In the genomic region with DNA sequence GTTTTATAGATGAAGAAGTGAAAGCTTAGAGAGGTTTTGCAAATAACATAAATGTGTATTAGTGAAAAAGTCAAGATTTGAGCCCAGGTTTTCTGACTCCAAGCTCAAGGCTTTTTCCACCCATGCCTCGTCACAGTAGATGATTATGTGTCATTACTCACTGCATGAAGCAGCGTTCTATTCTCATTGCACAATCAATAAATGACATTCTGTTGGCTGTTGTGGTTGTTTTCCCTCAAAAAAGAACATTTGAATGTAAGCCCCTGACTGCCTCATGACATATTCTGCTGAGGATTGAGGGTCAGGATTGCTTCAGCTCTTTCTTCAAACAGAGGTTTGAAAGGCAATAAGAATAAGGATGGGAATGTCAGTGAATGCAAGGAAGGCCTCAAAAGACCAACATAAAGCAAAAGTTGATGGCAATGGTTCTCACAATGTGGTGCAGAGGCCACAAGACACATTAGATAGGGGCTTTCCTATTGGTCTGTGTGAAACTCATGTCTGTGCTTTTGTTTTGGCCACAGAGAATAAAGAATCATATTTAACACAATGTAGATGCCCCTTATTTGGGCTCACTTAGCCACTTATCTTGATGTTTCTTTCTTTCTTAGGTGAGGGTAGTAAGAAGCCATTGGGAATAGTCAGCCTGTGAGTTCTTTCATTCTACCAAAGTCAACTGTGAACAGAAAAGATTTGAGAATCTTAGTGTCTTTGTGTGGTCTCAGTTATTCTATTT, we compare ENCODE assay signal across 1 cellular context.
TF ChIP-seq lines count a peak whose summit lies in the region.

No MANE protein-coding gene starts in this region.

TF ChIP-seq in HepG2, 621 proteins besides CTCF, POLR2A, EP300 and RAD21 (continued from another document):
- peak; percentile 30; the same call in 1 of the 2 replicates for TF ChIP-seq CEBPG (CRISPR knock-in tag; IDR thresholded peaks at IDR 0.05)
TF ChIP-seq in HepG2: peak in this region for 2.
